20 cellular contexts compared by ENCODE assay signal in genomic region chr12:132029503-132030300, GRCh38.
DNase-seq lines count a peak whose midpoint lies in the region; ATAC-seq and TF ChIP-seq lines count a peak whose summit lies in the region.
"Had no signal": no experiment of that assay in that cellular context is flagged by ENCODE, and none has a peak within 500 bp of the region (broad histone marks: within the 10 kb centered on the region; RNA-seq: fewer than 3 reads in every experiment).

No MANE protein-coding gene starts in this region.

- H3K27me3 ChIP-seq in ACC112 (ENCODE audit: insufficient read depth, low read length) (no peaks in the 10 kb centered on the region), lower lobe of right lung (ENCODE audit: low read depth) (no peaks in the 10 kb centered on the region)
- H3K27me3 ChIP-seq: BLaER1 treated with 17β-estradiol and CSF1 and Interleukin-3, amounts not matched to agents 10 nM and 100 nM; breast epithelium; heart right ventricle had no signal

- H2AFZ ChIP-seq in ACC112 (ENCODE audit: low read length, unreplicated experiment) = no peak overlapping the region

- no peak for ATAC-seq in lower lobe of right lung
- ATAC-seq in HG03565 (IDR thresholded peaks at IDR 0.05; ENCODE audit: unreplicated experiment) = no peak
- ATAC-seq: left colon had no signal

- peaks cover 18% of the 10 kb centered on the region for H3K36me3 ChIP-seq in ACC112 (ENCODE audit: insufficient read depth, low read length)
- peaks cover 100% of the 10 kb centered on the region for H3K36me3 ChIP-seq in lower lobe of right lung

- peak overlapping the region; percentile 37; the same call in 1 of the 2 replicates for H3K27ac ChIP-seq in ACC112 (ENCODE audit: low read depth, low read length)
- H3K27ac ChIP-seq in angular gyrus (ENCODE audit: low read depth, low read length) = peak overlapping the region; percentile 91
- H3K27ac ChIP-seq in lower lobe of right lung = no peak overlapping the region
- H3K27ac ChIP-seq: BLaER1 treated with 17β-estradiol and CSF1 and Interleukin-3, amounts not matched to agents 10 nM and 100 nM; breast epithelium; thoracic aorta had no signal

- H3K4me1 Mint-ChIP-seq in HFFc6 (ENCODE audit: low read depth) = peaks cover 21% of the 10 kb centered on the region
- H3K4me1 Mint-ChIP-seq: activated CD4-positive, alpha-beta memory T cell treated with anti-CD3 and anti-CD28 coated beads, Interleukin-2, amount 10 ng/mL, durations not matched to agents 7 days and 5 days had no signal

- TF ChIP-seq CTCF in HFFc6 (IDR thresholded peaks at IDR 0.05) (no peak), lower lobe of right lung (IDR thresholded peaks at IDR 0.05) (no peak)

- H3K9me3 ChIP-seq in lower lobe of right lung = no peaks in the 10 kb centered on the region
- H3K9me3 ChIP-seq: BLaER1 treated with 17β-estradiol and CSF1 and Interleukin-3, amounts not matched to agents 10 nM and 100 nM; breast epithelium; heart right ventricle; thoracic aorta had no signal

- H3K27me3 Mint-ChIP-seq in HFFc6 (ENCODE audit: insufficient read depth) = no peaks in the 10 kb centered on the region; the same call in 1 of the 2 replicates
- H3K27me3 Mint-ChIP-seq: activated CD4-positive, alpha-beta memory T cell treated with anti-CD3 and anti-CD28 coated beads, Interleukin-2, amount 10 ng/mL, durations not matched to agents 7 days and 5 days had no signal

- H3K9me3 Mint-ChIP-seq in HFFc6 = no peaks in the 10 kb centered on the region
- H3K9me3 Mint-ChIP-seq: activated CD4-positive, alpha-beta memory T cell treated with anti-CD3 and anti-CD28 coated beads, Interleukin-2, amount 10 ng/mL, durations not matched to agents 7 days and 5 days had no signal

- peak overlapping the region; percentile 79; the same call in 1 of the 2 replicates for H3K27ac Mint-ChIP-seq in HFFc6
- H3K27ac Mint-ChIP-seq: activated CD4-positive, alpha-beta memory T cell treated with anti-CD3 and anti-CD28 coated beads, Interleukin-2, amount 10 ng/mL, durations not matched to agents 7 days and 5 days had no signal

- no peaks in the 10 kb centered on the region for H3K79me2 ChIP-seq in ACC112 (ENCODE audit: control insufficient read depth, insufficient read depth, low read length, unreplicated experiment)

- no peak overlapping the region for H3K4me3 Mint-ChIP-seq in HFFc6
- H3K4me3 Mint-ChIP-seq: activated CD4-positive, alpha-beta memory T cell treated with anti-CD3 and anti-CD28 coated beads, Interleukin-2, amount 10 ng/mL, durations not matched to agents 7 days and 5 days had no signal

- intact Hi-C loops in lower lobe of right lung (cut with DNase I) = no loop called here

- H3K4me3 ChIP-seq in ACC112 (ENCODE audit: low read depth, low read length) (no peak overlapping the region), lower lobe of right lung (no peak overlapping the region)
- H3K4me3 ChIP-seq: BLaER1 treated with 17β-estradiol and CSF1 and Interleukin-3, amounts not matched to agents 10 nM and 100 nM; breast epithelium; heart right ventricle; thoracic aorta had no signal

- peaks cover 16% of the 10 kb centered on the region for H3K4me1 ChIP-seq in ACC112 (ENCODE audit: control insufficient read depth, insufficient read depth, low read length, unreplicated experiment)
- no peaks in the 10 kb centered on the region for H3K4me1 ChIP-seq in lower lobe of right lung
- H3K4me1 ChIP-seq: breast epithelium had no signal

- H3K36me3 Mint-ChIP-seq in HFFc6 (ENCODE audit: low read depth) = peaks cover 57% of the 10 kb centered on the region

- no peak for DNase-seq in HFFc6
- peak; percentile 26 for DNase-seq in lower lobe of right lung
- no peak for DNase-seq in AG08396 (ENCODE audit: low spot score)
- DNase-seq in occipital lobe (lab: John Stamatoyannopoulos, UW) = no peak
- no peak for DNase-seq in NCI-H187 treated with DMSO at 0.1 percent for 48 hours (lab: John Stamatoyannopoulos, UW)
- DNase-seq: activated CD4-positive, alpha-beta memory T cell treated with anti-CD3 and anti-CD28 coated beads, Interleukin-2, amount 10 ng/mL, durations not matched to agents 7 days and 5 days; activated gamma-delta T cell treated with Interleukin-2 at 50 U/mL for 16 hours; COR-L47; left colon; NCI-H1105 treated with DMSO at 0.1 percent for 48 hours; NCI-H2081 treated with DMSO at 0.1 percent for 48 hours; SIG-M5; small intestine had no signal
